ENCODE assay signal across 2 cellular contexts in genomic region chr13:30689752-30690151, GRCh38.
A peak's percentile ranks its signal among the peaks of the same experiment; 100 is the strongest.
TF ChIP-seq lines count a peak whose summit lies in the region.

No MANE protein-coding gene starts in this region.

TF ChIP-seq in HepG2, 621 proteins besides CTCF, POLR2A, EP300 and RAD21:
- TF ChIP-seq ZNF260 (CRISPR knock-in tag; IDR thresholded peaks at IDR 0.05; ENCODE audit: borderline replicate concordance, low read depth) (no peak), ZNF687 (CRISPR knock-in tag; IDR thresholded peaks at IDR 0.05) (0 out of 2 replicates have a peak, but pooled peaks have one; percentile 3), ZSCAN30 (CRISPR knock-in tag; IDR thresholded peaks at IDR 0.05) (no peak), RARA (CRISPR knock-in tag; IDR thresholded peaks at IDR 0.05) (no peak), ZFY (CRISPR knock-in tag; IDR thresholded peaks at IDR 0.05) (no peak), ZBTB38 (CRISPR knock-in tag; IDR thresholded peaks at IDR 0.05) (peak; percentile 60; the same call in 1 of the 2 replicates), ZNF644 (CRISPR knock-in tag; IDR thresholded peaks at IDR 0.05; ENCODE audit: low read depth) (no peak)
TF ChIP-seq in HepG2: peak in this region for 2.

TF ChIP-seq in K562, 482 proteins besides CTCF, POLR2A, EP300 and RAD21:
- TF ChIP-seq ZBED1 (IDR thresholded peaks at IDR 0.05) (no peak), ZBTB33 (CRISPR knock-in tag; IDR thresholded peaks at IDR 0.05) (no peak), ZNF253 (CRISPR knock-in tag; conservative IDR thresholded peaks at IDR 0.05) (no peak), NKRF (IDR thresholded peaks at IDR 0.05; ENCODE audit: borderline replicate concordance) (no peak), PURB (CRISPR knock-in tag; IDR thresholded peaks at IDR 0.05; ENCODE audit: low read depth) (no peak), MYC (IDR thresholded peaks at IDR 0.05; ENCODE audit: low read depth, low read length) (no peak), MYC (CRISPR knock-in tag; IDR thresholded peaks at IDR 0.05; ENCODE audit: borderline replicate concordance, low read depth) (no peak), ZNF175 (CRISPR knock-in tag; IDR thresholded peaks at IDR 0.05; ENCODE audit: low read depth) (no peak), NCOA1 (IDR thresholded peaks at IDR 0.05; ENCODE audit: low read depth) (no peak), ZBTB5 (IDR thresholded peaks at IDR 0.05) (peak; percentile 19; the same call in 1 of the 2 replicates), DEAF1 (CRISPR knock-in tag; IDR thresholded peaks at IDR 0.05) (no peak), HINFP (tag; conservative IDR thresholded peaks at IDR 0.05; ENCODE audit: low read depth) (peak; percentile 57; the same call in 1 of the 2 replicates)
TF ChIP-seq in K562: peak in this region for 2.
